Comparison of ENCODE assay signal across 1 cellular context in the genomic region with DNA sequence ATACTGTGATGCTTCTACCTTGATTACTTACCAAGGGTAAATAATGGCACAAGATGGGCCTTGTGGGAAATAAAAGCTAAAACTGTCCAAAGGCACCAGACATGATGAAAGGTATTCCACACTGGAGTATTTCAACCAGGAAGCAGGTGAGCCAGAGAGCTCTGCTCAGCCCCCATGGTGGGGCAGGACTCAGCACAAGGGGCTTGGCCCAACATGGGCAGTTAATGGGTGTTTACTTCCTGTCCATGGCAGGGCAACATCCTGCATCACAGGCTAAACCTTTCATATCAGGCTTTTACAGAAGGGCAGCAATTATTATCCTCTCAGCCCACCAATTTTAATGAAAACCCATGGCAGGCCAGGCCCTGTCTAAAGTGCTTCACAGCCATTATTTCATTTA.
A peak's percentile ranks its signal among the peaks of the same experiment; 100 is the strongest.
TF ChIP-seq lines count a peak whose summit lies in the region.

No MANE protein-coding gene starts in this region.

TF ChIP-seq in HepG2, 621 proteins besides CTCF, POLR2A, EP300 and RAD21 (continued from another document):
- TF ChIP-seq SAP130 (CRISPR knock-in tag; IDR thresholded peaks at IDR 0.05; ENCODE audit: low read depth) (0 out of 2 replicates have a peak, but pooled peaks have one; percentile 12), ETV5 (CRISPR knock-in tag; IDR thresholded peaks at IDR 0.05; ENCODE audit: borderline replicate concordance) (peak; percentile 22; the same call in 1 of the 2 replicates), FOXA1 (IDR thresholded peaks at IDR 0.05) (no peak), FOXA1 (CRISPR knock-in tag; IDR thresholded peaks at IDR 0.05) (0 out of 2 replicates have a peak, but pooled peaks have one; percentile 8), GABPA (IDR thresholded peaks at IDR 0.05; ENCODE audit: low read depth, low read length) (no peak), GABPA (CRISPR knock-in tag; IDR thresholded peaks at IDR 0.05; ENCODE audit: low read depth) (0 out of 2 replicates have a peak, but pooled peaks have one; percentile 39), SMYD3 (CRISPR knock-in tag; IDR thresholded peaks at IDR 0.05) (no peak), ZFYVE20 (CRISPR knock-in tag; IDR thresholded peaks at IDR 0.05; ENCODE audit: borderline replicate concordance, low read depth) (no peak)
- TF ChIP-seq, protein P1, sequence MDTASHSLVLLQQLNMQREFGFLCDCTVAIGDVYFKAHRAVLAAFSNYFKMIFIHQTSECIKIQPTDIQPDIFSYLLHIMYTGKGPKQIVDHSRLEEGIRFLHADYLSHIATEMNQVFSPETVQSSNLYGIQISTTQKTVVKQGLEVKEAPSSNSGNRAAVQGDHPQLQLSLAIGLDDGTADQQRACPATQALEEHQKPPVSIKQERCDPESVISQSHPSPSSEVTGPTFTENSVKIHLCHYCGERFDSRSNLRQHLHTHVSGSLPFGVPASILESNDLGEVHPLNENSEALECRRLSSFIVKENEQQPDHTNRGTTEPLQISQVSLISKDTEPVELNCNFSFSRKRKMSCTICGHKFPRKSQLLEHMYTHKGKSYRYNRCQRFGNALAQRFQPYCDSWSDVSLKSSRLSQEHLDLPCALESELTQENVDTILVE (CRISPR knock-in tag; IDR thresholded peaks at IDR 0.05): 0 out of 2 replicates have a peak, but pooled peaks have one; percentile 25
TF ChIP-seq in HepG2: peak in this region for 6.
